26 cellular contexts compared by ENCODE assay signal in genomic region chr5:73989956-73990355, GRCh38.
"Had no signal": no experiment of that assay in that cellular context is flagged by ENCODE, and none has a peak within 500 bp of the region (broad histone marks: within the 10 kb centered on the region; RNA-seq: fewer than 3 reads in every experiment).

No MANE protein-coding gene starts in this region.

- ATAC-seq: activated CD8-positive, alpha-beta T cell treated with anti-CD3 and anti-CD28 coated beads for 36 hours; activated naive CD8-positive, alpha-beta T cell treated with anti-CD3 and anti-CD28 coated beads, Interleukin-2, amount 50 U/mL, for 24 hours; activated T-cell treated with anti-CD3 and anti-CD28 coated beads, Interleukin-2, amount 50 U/mL, for 4 hours; heart right ventricle; naive thymus-derived CD4-positive, alpha-beta T cell; right cardiac atrium; T-helper 17 cell had no signal

- H3K4me3 ChIP-seq: breast epithelium, esophagus squamous epithelium, heart right ventricle, left ventricle myocardium inferior, lung, neural progenitor cell, suprapubic skin, tibial artery had no signal

- DNase-seq: activated B cell treated with CpG ODN at 0.5 μM for 24 hours; activated CD4-positive, alpha-beta T cell treated with anti-CD3 and anti-CD28 coated beads, Interleukin-2, amount 50 U/mL, for 1 hour; activated CD8-positive, alpha-beta T cell treated with anti-CD3 and anti-CD28 coated beads for 36 hours; activated naive CD8-positive, alpha-beta T cell treated with anti-CD3 and anti-CD28 coated beads, Interleukin-2, amount 50 U/mL, for 24 hours; activated T-cell treated with anti-CD3 and anti-CD28 coated beads, Interleukin-2, amount 50 U/mL, for 4 hours; central memory CD4-positive, alpha-beta T cell; esophagus squamous epithelium; foreskin melanocyte; heart right ventricle; left ventricle myocardium inferior; naive thymus-derived CD4-positive, alpha-beta T cell; occipital lobe; posterior cingulate gyrus; right cardiac atrium; stimulated activated CD4-positive, alpha-beta T cell treated with anti-CD3 and anti-CD28 coated beads, Interleukin-15, amount 100 ng/mL, for 24 hours; stimulated activated CD4-positive, alpha-beta T cell treated with anti-CD3 and anti-CD28 coated beads, Interleukin-2, amount 100 ng/mL, for 24 hours; stimulated activated naive CD4-positive, alpha-beta T cell; T-helper 17 cell; T1000; tibial artery had no signal

- H3K4me1 Mint-ChIP-seq: activated B cell treated with CpG ODN at 0.5 μM for 24 hours; activated naive CD4-positive, alpha-beta T cell treated with anti-CD3 and anti-CD28 coated beads, Interleukin-2, amount 50 U/mL, for 24 hours; activated naive CD8-positive, alpha-beta T cell treated with anti-CD3 and anti-CD28 coated beads, Interleukin-2, amount 50 U/mL, for 24 hours; naive thymus-derived CD4-positive, alpha-beta T cell; T-helper 17 cell had no signal

- H2AFZ ChIP-seq: neural progenitor cell had no signal

- H3K27ac ChIP-seq: breast epithelium, esophagus squamous epithelium, heart right ventricle, left ventricle myocardium inferior, neural progenitor cell, suprapubic skin, tibial artery had no signal

- H3K27ac Mint-ChIP-seq: activated B cell treated with CpG ODN at 0.5 μM for 24 hours; activated CD8-positive, alpha-beta T cell treated with anti-CD3 and anti-CD28 coated beads for 36 hours; activated naive CD4-positive, alpha-beta T cell treated with anti-CD3 and anti-CD28 coated beads, Interleukin-2, amount 50 U/mL, for 24 hours; activated naive CD8-positive, alpha-beta T cell treated with anti-CD3 and anti-CD28 coated beads, Interleukin-2, amount 50 U/mL, for 24 hours; activated T-helper 2 cell treated with anti-CD3 and anti-CD28 coated beads, Interferon-gamma antibody, Interleukin-2, Interleukin-4, amounts not matched to agents 10 μg/mL and 5 μg/mL and 100 μg/mL, durations not matched to agents 14 hours and 24 hours and 36 hours; naive thymus-derived CD4-positive, alpha-beta T cell; neural progenitor cell; T-helper 17 cell had no signal

- H3K4me3 Mint-ChIP-seq: activated B cell treated with CpG ODN at 0.5 μM for 24 hours; activated CD8-positive, alpha-beta T cell treated with anti-CD3 and anti-CD28 coated beads for 36 hours; activated naive CD4-positive, alpha-beta T cell treated with anti-CD3 and anti-CD28 coated beads, Interleukin-2, amount 50 U/mL, for 24 hours; activated naive CD8-positive, alpha-beta T cell treated with anti-CD3 and anti-CD28 coated beads, Interleukin-2, amount 50 U/mL, for 24 hours; activated T-cell treated with anti-CD3 and anti-CD28 coated beads, Interleukin-2, amount 50 U/mL, for 4 hours; naive thymus-derived CD4-positive, alpha-beta T cell; neural progenitor cell; T-helper 17 cell had no signal

- H3K9me3 Mint-ChIP-seq: activated naive CD4-positive, alpha-beta T cell treated with anti-CD3 and anti-CD28 coated beads, Interleukin-2, amount 50 U/mL, for 24 hours; activated T-helper 2 cell treated with anti-CD3 and anti-CD28 coated beads, Interferon-gamma antibody, Interleukin-2, Interleukin-4, amounts not matched to agents 10 μg/mL and 5 μg/mL and 100 μg/mL, durations not matched to agents 14 hours and 24 hours and 36 hours had no signal

- H3K36me3 ChIP-seq: breast epithelium, esophagus squamous epithelium, heart right ventricle, left ventricle myocardium inferior, neural progenitor cell, suprapubic skin, tibial artery had no signal

- H3K4me2 ChIP-seq: neural progenitor cell had no signal

- H3K36me3 Mint-ChIP-seq: activated naive CD4-positive, alpha-beta T cell treated with anti-CD3 and anti-CD28 coated beads, Interleukin-2, amount 50 U/mL, for 24 hours; naive thymus-derived CD4-positive, alpha-beta T cell; neural progenitor cell had no signal

- H3K4me1 ChIP-seq: breast epithelium, esophagus squamous epithelium, heart right ventricle, left ventricle myocardium inferior, suprapubic skin, tibial artery had no signal

- H3K27me3 ChIP-seq: breast epithelium, esophagus squamous epithelium, neural progenitor cell, tibial artery had no signal

- H3K9me3 ChIP-seq: breast epithelium, esophagus squamous epithelium, left ventricle myocardium inferior, suprapubic skin, tibial artery had no signal
